Comparison of ENCODE assay signal across 23 cellular contexts in genomic region chr14:104144453-104144790, GRCh38. TPM values are rescaled to one million over a fixed set of nuclear protein-coding genes. Genes with fewer than 3 reads are reported as not detected.
DNase-seq lines count a peak whose midpoint lies in the region; ATAC-seq and TF ChIP-seq lines count a peak whose summit lies in the region.
"Had no signal": no experiment of that assay in that cellular context is flagged by ENCODE, and none has a peak within 500 bp of the region (broad histone marks: within the 10 kb centered on the region; RNA-seq: fewer than 3 reads in every experiment).

No MANE protein-coding gene starts in this region.

- peaks cover 7% of the 10 kb centered on the region for H3K4me1 ChIP-seq in endodermal cell (ENCODE audit: control insufficient read depth, insufficient read depth, low read length)
- H3K4me1 ChIP-seq in spleen = peaks cover 2 to 66% (median 27%) of the 10 kb centered on the region in 6 donors
- no peaks in the 10 kb centered on the region for H3K4me1 ChIP-seq in lower lobe of right lung

- 88 to 96% methylated on average over 4 of the region's 4 CpGs for WGBS in endodermal cell (ENCODE audit: insufficient coverage in 1 of 2, insufficient read length in 1 of 2), 2 experiments
- 72 to 87% (median 79%) methylated on average over 4 of the region's 4 CpGs for WGBS in spleen, 5 donors

- H3K4me1 Mint-ChIP-seq in activated naive CD4-positive, alpha-beta T cell treated with anti-CD3 and anti-CD28 coated beads, Interleukin-2, amount 50 U/mL, for 24 hours = no peaks in the 10 kb centered on the region
- H3K4me1 Mint-ChIP-seq in endodermal cell (peaks cover 32% of the 10 kb centered on the region), nephron (peaks cover 19% of the 10 kb centered on the region)
- H3K4me1 Mint-ChIP-seq: CD14-positive monocyte; CD4-positive, alpha-beta memory T cell had no signal

- no peak overlapping the region for H3K4me3 Mint-ChIP-seq in activated naive CD4-positive, alpha-beta T cell treated with anti-CD3 and anti-CD28 coated beads, Interleukin-2, amount 50 U/mL, for 24 hours
- H3K4me3 Mint-ChIP-seq in endodermal cell (no peak overlapping the region), nephron (peak overlapping the region in 1 of 3 experiments; percentile 34)
- H3K4me3 Mint-ChIP-seq: CD14-positive monocyte; CD4-positive, alpha-beta memory T cell; HFFc6 had no signal

- peak overlapping the region; percentile 41 for H3K27ac Mint-ChIP-seq in activated naive CD4-positive, alpha-beta T cell treated with anti-CD3 and anti-CD28 coated beads, Interleukin-2, amount 50 U/mL, for 24 hours
- H3K27ac Mint-ChIP-seq in activated naive CD4-positive, alpha-beta T cell treated with anti-CD3 and anti-CD28 coated beads, Interleukin-2, amount 50 U/mL, for 72 hours = no peak overlapping the region
- H3K27ac Mint-ChIP-seq in endodermal cell (no peak overlapping the region), nephron (peak overlapping the region; percentile 45 to 75 (median 48))
- H3K27ac Mint-ChIP-seq: CD4-positive, alpha-beta memory T cell; HFFc6 had no signal

- no peaks in the 10 kb centered on the region for H3K36me3 Mint-ChIP-seq in activated naive CD4-positive, alpha-beta T cell treated with anti-CD3 and anti-CD28 coated beads, Interleukin-2, amount 50 U/mL, for 24 hours
- H3K36me3 Mint-ChIP-seq in activated naive CD4-positive, alpha-beta T cell treated with anti-CD3 and anti-CD28 coated beads, Interleukin-2, amount 50 U/mL, for 72 hours = no peaks in the 10 kb centered on the region
- peaks cover 9% of the 10 kb centered on the region for H3K36me3 Mint-ChIP-seq in endodermal cell (ENCODE audit: low read depth)
- no peaks in the 10 kb centered on the region for H3K36me3 Mint-ChIP-seq in nephron (ENCODE audit: low read depth)
- H3K36me3 Mint-ChIP-seq: CD14-positive monocyte; CD4-positive, alpha-beta memory T cell had no signal

- intact Hi-C loops in spleen (cut with DNase I; ENCODE audit: low total_unique reads) (no loop called here), lower lobe of right lung (cut with DNase I) (no loop called here)

- H3K27me3 Mint-ChIP-seq in activated naive CD4-positive, alpha-beta T cell treated with anti-CD3 and anti-CD28 coated beads, Interleukin-2, amount 50 U/mL, for 24 hours = peaks cover 4% of the 10 kb centered on the region
- H3K27me3 Mint-ChIP-seq in endodermal cell (ENCODE audit: insufficient read depth) = no peaks in the 10 kb centered on the region
- H3K27me3 Mint-ChIP-seq in nephron (ENCODE audit: low read depth) = peaks cover 20% of the 10 kb centered on the region

- H3K4me3 ChIP-seq in endodermal cell (ENCODE audit: low read length) = no peak overlapping the region
- no peak overlapping the region for H3K4me3 ChIP-seq in spleen
- H3K4me3 ChIP-seq in lower lobe of right lung = no peak overlapping the region
- H3K4me3 ChIP-seq: BLaER1 had no signal

- no peak overlapping the region for H3K9ac ChIP-seq in endodermal cell (ENCODE audit: extremely low read depth, low read length, poor library complexity, severe bottlenecking)
- H3K9ac ChIP-seq: BLaER1 had no signal

- no peaks in the 10 kb centered on the region for H3K9me3 Mint-ChIP-seq in activated naive CD4-positive, alpha-beta T cell treated with anti-CD3 and anti-CD28 coated beads, Interleukin-2, amount 50 U/mL, for 24 hours
- no peaks in the 10 kb centered on the region for H3K9me3 Mint-ChIP-seq in activated naive CD4-positive, alpha-beta T cell treated with anti-CD3 and anti-CD28 coated beads, Interleukin-2, amount 50 U/mL, for 72 hours
- H3K9me3 Mint-ChIP-seq in endodermal cell (no peaks in the 10 kb centered on the region), nephron (no peaks in the 10 kb centered on the region)
- H3K9me3 Mint-ChIP-seq: CD4-positive, alpha-beta memory T cell; HFFc6 had no signal

- H3K9me3 ChIP-seq in endodermal cell (ENCODE audit: control insufficient read depth, low read length) (no peaks in the 10 kb centered on the region), spleen (no peaks in the 10 kb centered on the region), lower lobe of right lung (no peaks in the 10 kb centered on the region)
- H3K9me3 ChIP-seq: BLaER1 had no signal

- TF ChIP-seq POLR2A in spleen (IDR thresholded peaks at IDR 0.05) = no peak

- H3K27me3 ChIP-seq in endodermal cell (ENCODE audit: control insufficient read depth, insufficient read depth, low read length, poor library complexity, severe bottlenecking) (no peaks in the 10 kb centered on the region), spleen (replicated peaks in 1 of 7) (peaks cover 0 to 49% (median 9%) of the 10 kb centered on the region in 7 donors), lower lobe of right lung (ENCODE audit: low read depth) (peaks cover 7% of the 10 kb centered on the region)
- H3K27me3 ChIP-seq: BLaER1 had no signal

- H3K27ac ChIP-seq in endodermal cell (ENCODE audit: low read depth, low read length) (no peak overlapping the region), spleen (no peak overlapping the region), lower lobe of right lung (no peak overlapping the region)
- H3K27ac ChIP-seq: HL-60 had no signal

- ATAC-seq in activated naive CD4-positive, alpha-beta T cell treated with anti-CD3 and anti-CD28 coated beads, Interleukin-2, amount 50 U/mL, for 72 hours = no peak
- ATAC-seq in lower lobe of right lung (no peak), GM21717 (IDR thresholded peaks at IDR 0.05; ENCODE audit: unreplicated experiment) (no peak)
- ATAC-seq: HCT116 had no signal

- H3K36me3 ChIP-seq in endodermal cell (ENCODE audit: control insufficient read depth, insufficient read depth, low read length) (peaks cover 4% of the 10 kb centered on the region), spleen (no peaks in the 10 kb centered on the region), lower lobe of right lung (no peaks in the 10 kb centered on the region)

- no peak for TF ChIP-seq CTCF in endodermal cell (conservative IDR thresholded peaks at IDR 0.05)
- TF ChIP-seq CTCF in nephron (IDR thresholded peaks at IDR 0.05; ENCODE audit: unreplicated experiment in 3 of 3) = no peak
- no peak for TF ChIP-seq CTCF in spleen (IDR thresholded peaks at IDR 0.05 in 8 of 11, conservative IDR thresholded peaks at IDR 0.05 in 3 of 11)
- no peak for TF ChIP-seq CTCF in lower lobe of right lung (IDR thresholded peaks at IDR 0.05)

- DNase-seq in activated naive CD4-positive, alpha-beta T cell treated with anti-CD3 and anti-CD28 coated beads, Interleukin-2, amount 50 U/mL, for 72 hours (ENCODE audit: low spot score in 2 of 2) = no peak
- DNase-seq in endodermal cell (peak; percentile 29), spleen (peak; percentile 29), lower lobe of right lung (no peak), UCSD-AML1 (lab: John Stamatoyannopoulos, UW; ENCODE audit: unreplicated experiment) (no peak)
- DNase-seq: 8988T; CD4-positive, alpha-beta memory T cell; DMS153; DMS79; GDM1; GOT3; HFFc6 had no signal

RNA-seq across cellular contexts. Expression of gene KIF26A, which starts 6.0 kb away (rescaled TPM):
- total RNA-seq in activated naive CD4-positive, alpha-beta T cell treated with anti-CD3 and anti-CD28 coated beads, Interleukin-2, amount 50 U/mL, for 72 hours = under 1 TPM in 1 of 2 donors, not detected in 1; 0.43 TPM
- total RNA-seq in endodermal cell = 10 to 100 TPM; 36.7 to 54.8 TPM
- 9.9 TPM for polyA plus RNA-seq in endodermal cell (2013, experiment 1 of 2)
- 8.4 TPM for polyA plus RNA-seq in endodermal cell (2013, experiment 2 of 2)
- 10 to 100 TPM in 4 of 7 donors, 1 to 10 TPM in 3; 7.4 to 21.9 (median 10.3) TPM for total RNA-seq in spleen
- polyA plus RNA-seq in spleen = 1 to 10 TPM in 2 of 3 donors, under 1 TPM in 1; 0.72 to 7.8 (median 1.2) TPM
- total RNA-seq in lower lobe of right lung = 4.4 TPM
- polyA plus RNA-seq: AG04450, CD14-positive monocyte had no signal

RNA-seq across cellular contexts. Expression of gene ASPG, which starts 58.9 kb away (rescaled TPM):
- not detected for total RNA-seq in activated naive CD4-positive, alpha-beta T cell treated with anti-CD3 and anti-CD28 coated beads, Interleukin-2, amount 50 U/mL, for 72 hours
- total RNA-seq in endodermal cell (1 to 10 TPM in 1 of 2 donors, under 1 TPM in 1; 0.71 to 1.4 TPM), spleen (under 1 TPM in 4 of 7 donors, not detected in 3; 0.09 to 0.28 (median 0.18) TPM), lower lobe of right lung (4.6 TPM)
- 0.32 TPM for polyA plus RNA-seq in endodermal cell (2013, experiment 1 of 2)
- 0.33 TPM for polyA plus RNA-seq in endodermal cell (2013, experiment 2 of 2)
- under 1 TPM; 0.05 to 0.67 (median 0.32) TPM for polyA plus RNA-seq in spleen
- total RNA-seq: A673; CD4-positive, alpha-beta memory T cell; Daoy; HFFc6; HT1080 had no signal
- polyA plus RNA-seq: AG04450; CD14-positive monocyte; CD4-positive, alpha-beta memory T cell had no signal

Comparison
In these comparisons a context has a peak if more than half of its experiments do, and no peak if none do; other contexts are left out.
1. H3K27ac Mint-ChIP-seq: peak in activated naive CD4-positive, alpha-beta T cell treated with anti-CD3 and anti-CD28 coated beads, Interleukin-2, amount 50 U/mL, for 24 hours (single experiment) and nephron (3 of 3); none in activated naive CD4-positive, alpha-beta T cell treated with anti-CD3 and anti-CD28 coated beads, Interleukin-2, amount 50 U/mL, for 72 hours (0 of 2) and endodermal cell (single experiment).
2. DNase-seq: peak in endodermal cell (single experiment) and spleen (single experiment); none in activated naive CD4-positive, alpha-beta T cell treated with anti-CD3 and anti-CD28 coated beads, Interleukin-2, amount 50 U/mL, for 72 hours (0 of 2), lower lobe of right lung (single experiment) and UCSD-AML1 (single experiment).